In the genomic region with DNA sequence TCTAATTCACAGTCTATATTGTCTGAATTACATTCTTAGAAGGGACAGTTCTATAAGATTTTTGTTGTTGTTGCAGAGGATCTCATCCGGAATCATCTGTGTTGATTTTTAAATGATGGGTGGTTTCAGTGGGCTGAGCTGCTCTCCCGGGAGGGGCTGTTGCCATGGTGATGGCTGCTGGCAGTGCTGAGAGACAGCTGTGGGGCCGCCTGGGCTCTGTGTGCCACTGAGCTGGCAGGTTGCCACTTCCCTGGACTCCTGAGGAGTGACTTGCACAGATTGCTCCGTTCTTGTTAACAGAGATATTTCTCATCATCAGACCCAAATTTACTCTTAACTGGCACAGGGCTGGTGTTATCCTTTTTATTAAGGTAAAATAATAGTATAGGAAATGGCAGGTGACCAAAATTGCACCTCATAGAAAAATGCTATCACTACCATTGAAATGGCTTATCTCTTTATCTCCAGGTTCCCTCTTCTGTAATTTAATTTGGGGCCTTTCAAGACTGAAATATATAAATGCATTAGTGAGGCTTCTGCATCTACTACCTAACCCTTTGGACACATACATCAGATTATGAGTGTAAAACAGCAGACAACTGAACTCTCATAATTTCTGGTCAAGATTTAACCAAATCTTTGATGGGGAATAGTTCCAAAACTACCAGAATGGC, we compare ENCODE assay signal across 10 cellular contexts. TPM values are rescaled to one million over a fixed set of nuclear protein-coding genes. Genes with fewer than 3 reads are reported as not detected.
DNase-seq lines count a peak whose midpoint lies in the region; ATAC-seq and TF ChIP-seq lines count a peak whose summit lies in the region.
"Had no signal": no experiment of that assay in that cellular context is flagged by ENCODE, and none has a peak within 500 bp of the region (broad histone marks: within the 10 kb centered on the region; RNA-seq: fewer than 3 reads in every experiment).

No MANE protein-coding gene starts in this region.

- H3K79me2 ChIP-seq in hepatocyte = no peaks in the 10 kb centered on the region

- no peaks in the 10 kb centered on the region for H4K20me1 ChIP-seq in hepatocyte (ENCODE audit: insufficient read depth, poor library complexity, severe bottlenecking)

- no peak overlapping the region for H3K27ac ChIP-seq in right atrium auricular region
- H3K27ac ChIP-seq in SJCRH30 = no peak overlapping the region
- H3K27ac ChIP-seq in hepatocyte = no peak overlapping the region
- H3K27ac ChIP-seq: A549, left lung had no signal

- ATAC-seq in Right ventricle myocardium superior (ENCODE audit: poor library complexity) = no peak
- ATAC-seq: A549, left lung had no signal

- intact Hi-C loops in Right ventricle myocardium superior (cut with DNase I) = no loop called here

- no peaks in the 10 kb centered on the region for H3K36me3 ChIP-seq in right atrium auricular region
- H3K36me3 ChIP-seq in SJCRH30 = no peaks in the 10 kb centered on the region
- no peaks in the 10 kb centered on the region for H3K36me3 ChIP-seq in hepatocyte (replicated peaks; ENCODE audit: insufficient read depth, low read depth)
- H3K36me3 ChIP-seq: left lung had no signal

- H3K4me3 ChIP-seq in right atrium auricular region (no peak overlapping the region), SJCRH30 (no peak overlapping the region), hepatocyte (no peak overlapping the region)
- H3K4me3 ChIP-seq: A549, left lung had no signal

- no peak overlapping the region for H2AFZ ChIP-seq in hepatocyte

- H3K4me2 ChIP-seq in hepatocyte = no peak overlapping the region
- H3K4me2 ChIP-seq: A549 had no signal

- no peaks in the 10 kb centered on the region for H3K9me2 ChIP-seq in hepatocyte (replicated peaks; ENCODE audit: insufficient read depth)

- H3K27me3 ChIP-seq in right atrium auricular region = no peaks in the 10 kb centered on the region
- H3K27me3 ChIP-seq in SJCRH30 = no peaks in the 10 kb centered on the region
- H3K27me3 ChIP-seq in hepatocyte = no peaks in the 10 kb centered on the region
- H3K27me3 ChIP-seq: left lung had no signal

- peak; percentile 62 for DNase-seq in Right ventricle myocardium superior
- no peak for DNase-seq in right atrium auricular region (ENCODE audit: low spot score)
- DNase-seq in SJCRH30 = peak; percentile 94 to 95
- peak; percentile 34 for DNase-seq in hepatocyte (ENCODE audit: low spot score)
- DNase-seq in NK-92 treated with Interleukin-12 subunit alpha and Interleukin-12 subunit beta, amount 100 ng/mL, for 24 hours (lab: John Stamatoyannopoulos, UW) = no peak
- DNase-seq in DMS114 treated with DMSO at 0.1 percent for 48 hours (lab: John Stamatoyannopoulos, UW; ENCODE audit: unreplicated experiment) = no peak
- no peak for DNase-seq in activated naive CD4-positive, alpha-beta T cell treated with anti-CD3 and anti-CD28 coated beads, Interleukin-2, amount 50 U/mL, for 16 hours
- no peak for DNase-seq in SKM-1 (lab: John Stamatoyannopoulos, UW; ENCODE audit: unreplicated experiment)

- H3K9me3 ChIP-seq in right atrium auricular region (no peaks in the 10 kb centered on the region), SJCRH30 (replicated peaks) (no peaks in the 10 kb centered on the region), hepatocyte (ENCODE audit: low read depth) (no peaks in the 10 kb centered on the region)
- H3K9me3 ChIP-seq: A549, left lung had no signal

- TF ChIP-seq CTCF in right atrium auricular region (IDR thresholded peaks at IDR 0.05) (no peak), hepatocyte (IDR thresholded peaks at IDR 0.05; ENCODE audit: poor library complexity) (no peak)

- H3K4me1 ChIP-seq in right atrium auricular region (peaks cover 0 to 5% of the 10 kb centered on the region in 2 donors), SJCRH30 (peaks cover 10% of the 10 kb centered on the region), hepatocyte (ENCODE audit: insufficient read depth) (no peaks in the 10 kb centered on the region)
- H3K4me1 ChIP-seq: A549, left lung had no signal

- 41% methylated on average over 4 of the region's 4 CpGs for WGBS in hepatocyte (ENCODE audit: low lambda C conversion rate, missing lambda C conversion rate)

RNA-seq across cellular contexts. Expression of a gene that starts 56.6 kb away (rescaled TPM):
- total RNA-seq in Right ventricle myocardium superior (1.3 TPM), right atrium auricular region (1 to 10 TPM; 2.0 to 2.2 TPM), hepatocyte (5.5 and 13.7 TPM in 2 replicates)
- total RNA-seq in SJCRH30 (2014; rRNA removed; shearing (Covaris generic)) = 1.9 and 2.0 TPM in 2 replicates
- 3.5 and 3.9 TPM in 2 replicates for polyA plus RNA-seq in hepatocyte

RNA-seq across cellular contexts. Expression of a gene that starts 56.7 kb away (rescaled TPM):
- total RNA-seq in Right ventricle myocardium superior (3.0 TPM), right atrium auricular region (1 to 10 TPM; 1.2 to 2.6 TPM), hepatocyte (5.1 and 6.5 TPM in 2 replicates)
- 10.4 and 10.5 TPM in 2 replicates for total RNA-seq in SJCRH30 (2014; rRNA removed; shearing (Covaris generic))
- 4.3 and 5.3 TPM in 2 replicates for polyA plus RNA-seq in hepatocyte

Comparison
In these comparisons a context has a peak if more than half of its experiments do, and no peak if none do; other contexts are left out.
1. DNase-seq: peak in Right ventricle myocardium superior (single experiment), SJCRH30 (2 of 2) and hepatocyte (single experiment); none in right atrium auricular region (single experiment), NK-92 treated with Interleukin-12 subunit alpha and Interleukin-12 subunit beta, amount 100 ng/mL, for 24 hours (single experiment), DMS114 treated with DMSO at 0.1 percent for 48 hours (single experiment), activated naive CD4-positive, alpha-beta T cell treated with anti-CD3 and anti-CD28 coated beads, Interleukin-2, amount 50 U/mL, for 16 hours (single experiment) and SKM-1 (single experiment).